Comparison of ENCODE assay signal across 20 cellular contexts in genomic region chr1:52978045-52978444, GRCh38.
"Had no signal": no experiment of that assay in that cellular context is flagged by ENCODE, and none has a peak within 500 bp of the region (broad histone marks: within the 10 kb centered on the region; RNA-seq: fewer than 3 reads in every experiment).

No MANE protein-coding gene starts in this region.

- H3K9me3 Mint-ChIP-seq: endodermal cell had no signal

- H3K9me3 ChIP-seq: colonic mucosa, neutrophil, right atrium auricular region, stomach, thoracic aorta had no signal

- H3K4me3 ChIP-seq: colonic mucosa, lung, right atrium auricular region, stomach, thoracic aorta had no signal

- DNase-seq: colonic mucosa; effector CD4-positive, alpha-beta T cell; endodermal cell; erythroblast; foreskin keratinocyte; immature natural killer cell; left ventricle myocardium superior; mesenchymal stem cell; naive thymus-derived CD8-positive, alpha-beta T cell; posterior cingulate gyrus; small intestine; stimulated activated CD4-positive, alpha-beta T cell treated with anti-CD3 and anti-CD28 coated beads, Interleukin-12 subunit alpha, Interleukin-12 subunit beta, amount 100 ng/mL, for 4 hours; stimulated activated naive CD4-positive, alpha-beta T cell; stomach; substantia nigra; trophoblast cell had no signal

- ATAC-seq: foreskin keratinocyte; left ventricle myocardium superior; naive thymus-derived CD8-positive, alpha-beta T cell had no signal

- H3K4me1 ChIP-seq: colonic mucosa, foreskin keratinocyte, right atrium auricular region, stomach had no signal

- H3K36me3 ChIP-seq: colonic mucosa had no signal

- H3K27ac ChIP-seq: colonic mucosa, foreskin keratinocyte, neutrophil, right atrium auricular region, stomach, thoracic aorta had no signal

- H3K27ac Mint-ChIP-seq: endodermal cell, immature natural killer cell had no signal

- H3K4me3 Mint-ChIP-seq: endodermal cell; immature natural killer cell; naive thymus-derived CD8-positive, alpha-beta T cell had no signal

- H3K27me3 Mint-ChIP-seq: naive thymus-derived CD8-positive, alpha-beta T cell had no signal

- H3K27me3 ChIP-seq: colonic mucosa, foreskin keratinocyte, neutrophil, right atrium auricular region, stomach had no signal
